Comparison of ENCODE assay signal across 7 cellular contexts in the genomic region with DNA sequence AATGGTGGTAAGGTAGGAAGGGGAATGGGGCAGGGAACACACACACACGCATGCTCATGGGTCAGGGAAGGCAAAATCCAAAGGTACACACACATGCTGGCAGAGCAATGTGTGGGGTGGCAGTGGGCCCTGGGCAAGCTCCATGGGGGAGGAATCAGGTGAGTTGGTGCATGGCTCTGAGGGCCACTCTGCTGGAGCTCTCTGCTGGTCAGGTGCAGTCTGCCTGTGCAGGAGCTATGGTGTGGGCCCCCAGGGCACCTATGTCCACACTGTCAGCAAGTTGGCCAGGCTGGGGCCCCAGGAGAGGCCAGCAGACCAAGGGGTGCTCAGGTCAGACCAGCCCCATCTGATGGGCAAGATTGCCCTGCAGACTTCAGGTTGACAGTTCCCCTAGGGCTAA.
"Had no signal": no experiment of that assay in that cellular context is flagged by ENCODE, and none has a peak within 500 bp of the region (broad histone marks: within the 10 kb centered on the region; RNA-seq: fewer than 3 reads in every experiment).

No MANE protein-coding gene starts in this region.

- DNase-seq: GM23248, H9, HCEC 1CT, IMR-90 had no signal

- H3K4me3 Mint-ChIP-seq: H9 had no signal

- ATAC-seq: K562 had no signal

- H2AFZ ChIP-seq: GM23248 had no signal

- FAIRE-seq: H54, HTR-8/SVneo, K562 had no signal

- H3K27ac ChIP-seq: GM23248 had no signal

- H3K9ac ChIP-seq: GM23248 had no signal

- H3K4me3 ChIP-seq: GM23248, K562 had no signal

- H3K27ac Mint-ChIP-seq: H9 had no signal
